1 cellular context compared by ENCODE assay signal in the genomic region with DNA sequence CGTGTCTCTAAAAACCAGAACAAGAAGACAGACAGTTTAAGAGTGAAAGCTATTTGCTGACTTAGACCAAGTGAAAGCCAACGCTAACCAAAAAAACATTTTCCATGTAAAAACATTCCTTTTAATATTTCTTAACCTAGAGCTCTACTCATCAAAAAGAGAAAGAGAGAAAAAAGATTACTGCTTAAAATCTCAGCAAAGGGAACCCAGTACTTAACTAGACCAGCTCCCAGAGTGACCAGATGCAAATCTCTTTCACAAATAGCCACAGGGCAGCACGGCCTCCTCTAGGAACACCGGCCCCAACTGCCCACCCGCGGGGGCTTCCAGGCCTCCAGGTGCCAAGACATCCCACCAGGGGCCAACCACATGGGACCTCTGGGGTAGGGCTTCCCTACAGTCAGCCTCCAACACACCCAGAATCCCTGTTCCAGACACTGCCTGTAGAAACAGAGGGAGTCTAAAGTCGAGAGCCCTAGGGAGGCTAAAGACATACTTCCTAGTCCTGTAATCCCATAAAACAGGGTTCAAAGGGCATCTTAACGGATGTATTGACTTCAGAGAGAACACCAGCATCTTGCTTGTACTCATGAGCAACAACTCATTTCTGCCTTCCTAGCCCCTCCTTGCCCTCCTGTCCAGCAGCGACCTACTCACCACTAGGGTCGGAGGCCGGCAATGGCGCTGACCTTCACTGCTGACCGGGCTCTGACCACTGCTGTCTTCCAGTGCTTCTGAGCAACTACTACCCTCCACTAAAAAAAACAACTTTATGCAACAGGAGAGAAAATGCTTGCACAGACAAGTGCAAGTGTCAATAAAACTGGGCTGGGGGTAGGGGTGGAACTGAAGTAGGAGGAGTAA.
TF ChIP-seq lines count a peak whose summit lies in the region.

No MANE protein-coding gene starts in this region.

TF ChIP-seq in HepG2, 621 proteins besides CTCF, POLR2A, EP300 and RAD21 (continued from another document and continues in another):
- TF ChIP-seq KLF13 (CRISPR knock-in tag; IDR thresholded peaks at IDR 0.05) (no peak), SP1 (IDR thresholded peaks at IDR 0.05) (no peak), SP1 (CRISPR knock-in tag; IDR thresholded peaks at IDR 0.05) (no peak), MYC (CRISPR knock-in tag; IDR thresholded peaks at IDR 0.05; ENCODE audit: borderline replicate concordance) (peak; percentile 3; the same call in 1 of the 2 replicates), ZNF234 (CRISPR knock-in tag; conservative IDR thresholded peaks at IDR 0.05) (no peak), ZSCAN29 (CRISPR knock-in tag; conservative IDR thresholded peaks at IDR 0.05) (no peak), YEATS2 (CRISPR knock-in tag; IDR thresholded peaks at IDR 0.05; ENCODE audit: borderline replicate concordance) (no peak), FOXM1 (CRISPR knock-in tag; IDR thresholded peaks at IDR 0.05) (no peak), ZNF34 (CRISPR knock-in tag; IDR thresholded peaks at IDR 0.05; ENCODE audit: borderline replicate concordance) (no peak), ZNF720 (CRISPR knock-in tag; IDR thresholded peaks at IDR 0.05) (no peak), TARDBP (CRISPR knock-in tag; IDR thresholded peaks at IDR 0.05) (0 out of 2 replicates have a peak, but pooled peaks have one; percentile 34), MED8 (CRISPR knock-in tag; IDR thresholded peaks at IDR 0.05; ENCODE audit: insufficient replicate concordance) (no peak), TRIM24 (CRISPR knock-in tag; IDR thresholded peaks at IDR 0.05) (no peak), SAP130 (CRISPR knock-in tag; IDR thresholded peaks at IDR 0.05; ENCODE audit: low read depth) (peak; percentile 57), ZNF792 (CRISPR knock-in tag; IDR thresholded peaks at IDR 0.05) (no peak), ZNF615 (CRISPR knock-in tag; IDR thresholded peaks at IDR 0.05; ENCODE audit: borderline replicate concordance) (no peak), PCBP1 (IDR thresholded peaks at IDR 0.05; ENCODE audit: borderline replicate concordance, low read depth, low read length) (no peak), ZNF577 (CRISPR knock-in tag; IDR thresholded peaks at IDR 0.05; ENCODE audit: borderline replicate concordance, low read depth) (no peak), ZFP36 (IDR thresholded peaks at IDR 0.05; ENCODE audit: borderline replicate concordance, low read depth, low read length, partially characterized antibody) (no peak), ZNF709 (CRISPR knock-in tag; IDR thresholded peaks at IDR 0.05) (no peak), ZFP1 (CRISPR knock-in tag; IDR thresholded peaks at IDR 0.05) (no peak), ZFX (CRISPR knock-in tag; IDR thresholded peaks at IDR 0.05; ENCODE audit: low read depth) (peak; percentile 28; the same call in 1 of the 2 replicates), NFRKB (IDR thresholded peaks at IDR 0.05) (no peak), SSRP1 (CRISPR knock-in tag; IDR thresholded peaks at IDR 0.05) (0 out of 2 replicates have a peak, but pooled peaks have one; percentile 40), U2AF2 (IDR thresholded peaks at IDR 0.05; ENCODE audit: low read depth, low read length) (no peak), ZNF790 (CRISPR knock-in tag; IDR thresholded peaks at IDR 0.05; ENCODE audit: borderline replicate concordance) (no peak), ZFYVE20 (CRISPR knock-in tag; IDR thresholded peaks at IDR 0.05; ENCODE audit: borderline replicate concordance, low read depth) (no peak), MBD4 (IDR thresholded peaks at IDR 0.05; ENCODE audit: borderline replicate concordance, low read length) (no peak), ZNF556 (CRISPR knock-in tag; IDR thresholded peaks at IDR 0.05; ENCODE audit: borderline replicate concordance) (no peak), ZNF619 (CRISPR knock-in tag; IDR thresholded peaks at IDR 0.05) (no peak)
- TF ChIP-seq, protein P1, sequence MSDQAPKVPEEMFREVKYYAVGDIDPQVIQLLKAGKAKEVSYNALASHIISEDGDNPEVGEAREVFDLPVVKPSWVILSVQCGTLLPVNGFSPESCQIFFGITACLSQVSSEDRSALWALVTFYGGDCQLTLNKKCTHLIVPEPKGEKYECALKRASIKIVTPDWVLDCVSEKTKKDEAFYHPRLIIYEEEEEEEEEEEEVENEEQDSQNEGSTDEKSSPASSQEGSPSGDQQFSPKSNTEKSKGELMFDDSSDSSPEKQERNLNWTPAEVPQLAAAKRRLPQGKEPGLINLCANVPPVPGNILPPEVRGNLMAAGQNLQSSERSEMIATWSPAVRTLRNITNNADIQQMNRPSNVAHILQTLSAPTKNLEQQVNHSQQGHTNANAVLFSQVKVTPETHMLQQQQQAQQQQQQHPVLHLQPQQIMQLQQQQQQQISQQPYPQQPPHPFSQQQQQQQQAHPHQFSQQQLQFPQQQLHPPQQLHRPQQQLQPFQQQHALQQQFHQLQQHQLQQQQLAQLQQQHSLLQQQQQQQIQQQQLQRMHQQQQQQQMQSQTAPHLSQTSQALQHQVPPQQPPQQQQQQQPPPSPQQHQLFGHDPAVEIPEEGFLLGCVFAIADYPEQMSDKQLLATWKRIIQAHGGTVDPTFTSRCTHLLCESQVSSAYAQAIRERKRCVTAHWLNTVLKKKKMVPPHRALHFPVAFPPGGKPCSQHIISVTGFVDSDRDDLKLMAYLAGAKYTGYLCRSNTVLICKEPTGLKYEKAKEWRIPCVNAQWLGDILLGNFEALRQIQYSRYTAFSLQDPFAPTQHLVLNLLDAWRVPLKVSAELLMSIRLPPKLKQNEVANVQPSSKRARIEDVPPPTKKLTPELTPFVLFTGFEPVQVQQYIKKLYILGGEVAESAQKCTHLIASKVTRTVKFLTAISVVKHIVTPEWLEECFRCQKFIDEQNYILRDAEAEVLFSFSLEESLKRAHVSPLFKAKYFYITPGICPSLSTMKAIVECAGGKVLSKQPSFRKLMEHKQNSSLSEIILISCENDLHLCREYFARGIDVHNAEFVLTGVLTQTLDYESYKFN (CRISPR knock-in tag; conservative IDR thresholded peaks at IDR 0.05), result peak; percentile 70
- TF ChIP-seq, protein P2, sequence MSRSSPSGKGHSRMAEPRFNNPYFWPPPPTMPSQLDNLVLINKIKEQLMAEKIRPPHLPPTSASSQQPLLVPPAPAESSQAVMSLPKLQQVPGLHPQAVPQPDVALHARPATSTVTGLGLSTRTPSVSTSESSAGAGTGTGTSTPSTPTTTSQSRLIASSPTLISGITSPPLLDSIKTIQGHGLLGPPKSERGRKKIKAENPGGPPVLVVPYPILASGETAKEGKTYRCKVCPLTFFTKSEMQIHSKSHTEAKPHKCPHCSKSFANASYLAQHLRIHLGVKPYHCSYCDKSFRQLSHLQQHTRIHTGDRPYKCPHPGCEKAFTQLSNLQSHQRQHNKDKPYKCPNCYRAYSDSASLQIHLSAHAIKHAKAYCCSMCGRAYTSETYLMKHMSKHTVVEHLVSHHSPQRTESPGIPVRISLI (CRISPR knock-in tag; IDR thresholded peaks at IDR 0.05; ENCODE audit: borderline replicate concordance), result no peak
- TF ChIP-seq, protein P3, sequence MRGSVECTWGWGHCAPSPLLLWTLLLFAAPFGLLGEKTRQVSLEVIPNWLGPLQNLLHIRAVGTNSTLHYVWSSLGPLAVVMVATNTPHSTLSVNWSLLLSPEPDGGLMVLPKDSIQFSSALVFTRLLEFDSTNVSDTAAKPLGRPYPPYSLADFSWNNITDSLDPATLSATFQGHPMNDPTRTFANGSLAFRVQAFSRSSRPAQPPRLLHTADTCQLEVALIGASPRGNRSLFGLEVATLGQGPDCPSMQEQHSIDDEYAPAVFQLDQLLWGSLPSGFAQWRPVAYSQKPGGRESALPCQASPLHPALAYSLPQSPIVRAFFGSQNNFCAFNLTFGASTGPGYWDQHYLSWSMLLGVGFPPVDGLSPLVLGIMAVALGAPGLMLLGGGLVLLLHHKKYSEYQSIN (CRISPR knock-in tag; IDR thresholded peaks at IDR 0.05; ENCODE audit: borderline replicate concordance), result no peak
- TF ChIP-seq, protein P4, sequence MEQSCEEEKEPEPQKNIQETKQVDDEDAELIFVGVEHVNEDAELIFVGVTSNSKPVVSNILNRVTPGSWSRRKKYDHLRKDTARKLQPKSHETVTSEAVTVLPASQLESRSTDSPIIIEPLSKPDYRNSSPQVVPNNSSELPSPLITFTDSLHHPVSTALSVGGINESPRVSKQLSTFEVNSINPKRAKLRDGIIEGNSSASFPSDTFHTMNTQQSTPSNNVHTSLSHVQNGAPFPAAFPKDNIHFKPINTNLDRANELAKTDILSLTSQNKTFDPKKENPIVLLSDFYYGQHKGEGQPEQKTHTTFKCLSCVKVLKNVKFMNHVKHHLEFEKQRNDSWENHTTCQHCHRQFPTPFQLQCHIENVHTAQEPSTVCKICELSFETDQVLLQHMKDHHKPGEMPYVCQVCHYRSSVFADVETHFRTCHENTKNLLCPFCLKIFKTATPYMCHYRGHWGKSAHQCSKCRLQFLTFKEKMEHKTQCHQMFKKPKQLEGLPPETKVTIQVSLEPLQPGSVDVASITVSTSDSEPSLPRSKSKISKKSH (CRISPR knock-in tag; IDR thresholded peaks at IDR 0.05; ENCODE audit: borderline replicate concordance), result no peak
- TF ChIP-seq, protein P5, sequence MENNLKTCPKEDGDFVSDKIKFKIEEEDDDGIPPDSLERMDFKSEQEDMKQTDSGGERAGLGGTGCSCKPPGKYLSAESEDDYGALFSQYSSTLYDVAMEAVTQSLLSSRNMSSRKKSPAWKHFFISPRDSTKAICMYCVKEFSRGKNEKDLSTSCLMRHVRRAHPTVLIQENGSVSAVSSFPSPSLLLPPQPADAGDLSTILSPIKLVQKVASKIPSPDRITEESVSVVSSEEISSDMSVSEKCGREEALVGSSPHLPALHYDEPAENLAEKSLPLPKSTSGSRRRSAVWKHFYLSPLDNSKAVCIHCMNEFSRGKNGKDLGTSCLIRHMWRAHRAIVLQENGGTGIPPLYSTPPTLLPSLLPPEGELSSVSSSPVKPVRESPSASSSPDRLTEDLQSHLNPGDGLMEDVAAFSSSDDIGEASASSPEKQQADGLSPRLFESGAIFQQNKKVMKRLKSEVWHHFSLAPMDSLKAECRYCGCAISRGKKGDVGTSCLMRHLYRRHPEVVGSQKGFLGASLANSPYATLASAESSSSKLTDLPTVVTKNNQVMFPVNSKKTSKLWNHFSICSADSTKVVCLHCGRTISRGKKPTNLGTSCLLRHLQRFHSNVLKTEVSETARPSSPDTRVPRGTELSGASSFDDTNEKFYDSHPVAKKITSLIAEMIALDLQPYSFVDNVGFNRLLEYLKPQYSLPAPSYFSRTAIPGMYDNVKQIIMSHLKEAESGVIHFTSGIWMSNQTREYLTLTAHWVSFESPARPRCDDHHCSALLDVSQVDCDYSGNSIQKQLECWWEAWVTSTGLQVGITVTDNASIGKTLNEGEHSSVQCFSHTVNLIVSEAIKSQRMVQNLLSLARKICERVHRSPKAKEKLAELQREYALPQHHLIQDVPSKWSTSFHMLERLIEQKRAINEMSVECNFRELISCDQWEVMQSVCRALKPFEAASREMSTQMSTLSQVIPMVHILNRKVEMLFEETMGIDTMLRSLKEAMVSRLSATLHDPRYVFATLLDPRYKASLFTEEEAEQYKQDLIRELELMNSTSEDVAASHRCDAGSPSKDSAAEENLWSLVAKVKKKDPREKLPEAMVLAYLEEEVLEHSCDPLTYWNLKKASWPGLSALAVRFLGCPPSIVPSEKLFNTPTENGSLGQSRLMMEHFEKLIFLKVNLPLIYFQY (CRISPR knock-in tag; IDR thresholded peaks at IDR 0.05; ENCODE audit: borderline replicate concordance), result no peak
- TF ChIP-seq, protein P6, sequence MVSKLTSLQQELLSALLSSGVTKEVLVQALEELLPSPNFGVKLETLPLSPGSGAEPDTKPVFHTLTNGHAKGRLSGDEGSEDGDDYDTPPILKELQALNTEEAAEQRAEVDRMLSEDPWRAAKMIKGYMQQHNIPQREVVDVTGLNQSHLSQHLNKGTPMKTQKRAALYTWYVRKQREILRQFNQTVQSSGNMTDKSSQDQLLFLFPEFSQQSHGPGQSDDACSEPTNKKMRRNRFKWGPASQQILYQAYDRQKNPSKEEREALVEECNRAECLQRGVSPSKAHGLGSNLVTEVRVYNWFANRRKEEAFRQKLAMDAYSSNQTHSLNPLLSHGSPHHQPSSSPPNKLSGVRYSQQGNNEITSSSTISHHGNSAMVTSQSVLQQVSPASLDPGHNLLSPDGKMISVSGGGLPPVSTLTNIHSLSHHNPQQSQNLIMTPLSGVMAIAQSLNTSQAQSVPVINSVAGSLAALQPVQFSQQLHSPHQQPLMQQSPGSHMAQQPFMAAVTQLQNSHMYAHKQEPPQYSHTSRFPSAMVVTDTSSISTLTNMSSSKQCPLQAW (CRISPR knock-in tag; IDR thresholded peaks at IDR 0.05), result no peak
- TF ChIP-seq, protein P7, sequence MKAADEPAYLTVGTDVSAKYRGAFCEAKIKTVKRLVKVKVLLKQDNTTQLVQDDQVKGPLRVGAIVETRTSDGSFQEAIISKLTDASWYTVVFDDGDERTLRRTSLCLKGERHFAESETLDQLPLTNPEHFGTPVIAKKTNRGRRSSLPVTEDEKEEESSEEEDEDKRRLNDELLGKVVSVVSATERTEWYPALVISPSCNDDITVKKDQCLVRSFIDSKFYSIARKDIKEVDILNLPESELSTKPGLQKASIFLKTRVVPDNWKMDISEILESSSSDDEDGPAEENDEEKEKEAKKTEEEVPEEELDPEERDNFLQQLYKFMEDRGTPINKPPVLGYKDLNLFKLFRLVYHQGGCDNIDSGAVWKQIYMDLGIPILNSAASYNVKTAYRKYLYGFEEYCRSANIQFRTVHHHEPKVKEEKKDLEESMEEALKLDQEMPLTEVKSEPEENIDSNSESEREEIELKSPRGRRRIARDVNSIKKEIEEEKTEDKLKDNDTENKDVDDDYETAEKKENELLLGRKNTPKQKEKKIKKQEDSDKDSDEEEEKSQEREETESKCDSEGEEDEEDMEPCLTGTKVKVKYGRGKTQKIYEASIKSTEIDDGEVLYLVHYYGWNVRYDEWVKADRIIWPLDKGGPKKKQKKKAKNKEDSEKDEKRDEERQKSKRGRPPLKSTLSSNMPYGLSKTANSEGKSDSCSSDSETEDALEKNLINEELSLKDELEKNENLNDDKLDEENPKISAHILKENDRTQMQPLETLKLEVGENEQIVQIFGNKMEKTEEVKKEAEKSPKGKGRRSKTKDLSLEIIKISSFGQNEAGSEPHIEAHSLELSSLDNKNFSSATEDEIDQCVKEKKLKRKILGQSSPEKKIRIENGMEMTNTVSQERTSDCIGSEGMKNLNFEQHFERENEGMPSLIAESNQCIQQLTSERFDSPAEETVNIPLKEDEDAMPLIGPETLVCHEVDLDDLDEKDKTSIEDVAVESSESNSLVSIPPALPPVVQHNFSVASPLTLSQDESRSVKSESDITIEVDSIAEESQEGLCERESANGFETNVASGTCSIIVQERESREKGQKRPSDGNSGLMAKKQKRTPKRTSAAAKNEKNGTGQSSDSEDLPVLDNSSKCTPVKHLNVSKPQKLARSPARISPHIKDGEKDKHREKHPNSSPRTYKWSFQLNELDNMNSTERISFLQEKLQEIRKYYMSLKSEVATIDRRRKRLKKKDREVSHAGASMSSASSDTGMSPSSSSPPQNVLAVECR (CRISPR knock-in tag; IDR thresholded peaks at IDR 0.05; ENCODE audit: borderline replicate concordance), result peak; percentile 61; the same call in 1 of the 2 replicates
